In the genomic region with DNA sequence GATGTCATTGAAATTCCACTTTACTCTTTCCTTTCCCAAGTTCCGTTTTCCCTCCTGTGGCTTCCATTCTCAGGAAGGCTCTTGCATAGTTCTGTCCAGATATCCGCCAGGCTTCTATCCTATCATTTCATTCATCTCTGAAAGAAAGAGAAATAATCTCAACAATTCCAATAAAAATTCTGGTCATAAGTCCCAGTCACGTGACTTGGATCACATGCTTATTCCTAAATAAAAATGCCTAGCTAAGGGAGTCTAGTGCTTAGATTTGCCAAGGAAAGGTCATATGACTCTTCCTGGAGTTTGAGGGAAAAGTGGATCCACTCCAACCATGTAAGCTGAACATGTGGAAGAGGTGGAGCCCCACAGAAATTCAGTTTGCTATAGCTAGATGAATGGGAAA, we compare ENCODE assay signal across 23 cellular contexts.
DNase-seq lines count a peak whose midpoint lies in the region; ATAC-seq, FAIRE-seq and TF ChIP-seq lines count a peak whose summit lies in the region.
"Had no signal": no experiment of that assay in that cellular context is flagged by ENCODE, and none has a peak within 500 bp of the region (broad histone marks: within the 10 kb centered on the region; RNA-seq: fewer than 3 reads in every experiment).

No MANE protein-coding gene starts in this region.

- H4K20me1 ChIP-seq in HepG2 (ENCODE audit: insufficient read depth, low read length) (no peaks in the 10 kb centered on the region), K562 (replicated peaks; ENCODE audit: control insufficient read depth, insufficient read depth, low read length) (no peaks in the 10 kb centered on the region)
- H4K20me1 ChIP-seq: BLaER1 had no signal

- no peak for TF ChIP-seq POLR2A in HepG2 (IDR thresholded peaks at IDR 0.05; ENCODE audit: insufficient read depth in 1 of 2, low read depth in 2 of 2, low read length in 2 of 2)
- no peak for TF ChIP-seq POLR2A in right lobe of liver (IDR thresholded peaks at IDR 0.05)
- no peak for TF ChIP-seq POLR2A in K562 (conservative IDR thresholded peaks at IDR 0.05)

- TF ChIP-seq EP300 in HepG2 (IDR thresholded peaks at IDR 0.05; ENCODE audit: low read depth in 2 of 2, low read length in 2 of 2) = no peak
- no peak for TF ChIP-seq EP300 in HepG2 (CRISPR knock-in tag; IDR thresholded peaks at IDR 0.05; ENCODE audit: borderline replicate concordance)
- TF ChIP-seq EP300 in K562 (IDR thresholded peaks at IDR 0.05; ENCODE audit: low read length) = no peak

- no peaks in the 10 kb centered on the region for H3K4me1 ChIP-seq in HepG2 (ENCODE audit: insufficient read depth, low read length)
- no peaks in the 10 kb centered on the region for H3K4me1 ChIP-seq in right lobe of liver
- H3K4me1 ChIP-seq in K562 (replicated peaks in 1 of 2; ENCODE audit: control insufficient read depth in 2 of 2, insufficient read depth in 2 of 2, low read length in 2 of 2) = no peaks in the 10 kb centered on the region
- H3K4me1 ChIP-seq: A549, BLaER1 had no signal

- TF ChIP-seq RAD21 in HepG2 (CRISPR knock-in tag; IDR thresholded peaks at IDR 0.05) = no peak
- TF ChIP-seq RAD21 in K562 (CRISPR knock-in tag; conservative IDR thresholded peaks at IDR 0.05 in 1 of 2, IDR thresholded peaks at IDR 0.05 in 1 of 2) = no peak

- no peak for FAIRE-seq in HepG2 (lab: Jason Lieb, UNC)
- no peak for FAIRE-seq in K562 (lab: Jason Lieb, UNC)
- FAIRE-seq: A549, G401.6, GM12891, GM19239 had no signal

- H3K4me3 ChIP-seq in HepG2 (replicated peaks in 1 of 3; ENCODE audit: insufficient read depth in 1 of 3, low read depth in 2 of 3, low read length in 3 of 3) (no peak overlapping the region), right lobe of liver (no peak overlapping the region), K562 (no peak overlapping the region)
- H3K4me3 ChIP-seq: A549, BLaER1 had no signal

- H3K9ac ChIP-seq in HepG2 (ENCODE audit: insufficient read depth, low read depth, low read length) (no peak overlapping the region), K562 (ENCODE audit: insufficient read depth in 1 of 2, low read depth in 2 of 2, low read length in 2 of 2) (no peak overlapping the region)
- H3K9ac ChIP-seq: BLaER1 had no signal

- DNase-seq in HepG2 (ENCODE audit: low spot score) (no peak), right lobe of liver (no peak), K562 (ENCODE audit: extremely low read depth in 1 of 4, low spot score in 3 of 4) (no peak), NCI-H226 (no peak)
- DNase-seq: AML-193; C1 segment of cervical spinal cord; CD4-positive, alpha-beta memory T cell; CD4-positive, CD25-positive, alpha-beta regulatory T cell; CD8-positive, alpha-beta memory T cell; COR-L47; DMS 273 treated with DMSO at 0.1 percent for 48 hours; DMS153; DMS53; DMS79; DND-41; GF-D8 had no signal

- BruUV-seq in HepG2 (replicated peaks; lab: Mats Ljungman, UMichigan) (no TSS peak), K562 (replicated peaks; lab: Mats Ljungman, UMichigan) (no TSS peak)

- H3K9me3 ChIP-seq in HepG2 (ENCODE audit: low read length) (no peaks in the 10 kb centered on the region), right lobe of liver (no peaks in the 10 kb centered on the region), K562 (replicated peaks; ENCODE audit: control insufficient read depth, insufficient read depth, low read depth, low read length) (no peaks in the 10 kb centered on the region)
- H3K9me3 ChIP-seq: A549, BLaER1 had no signal

- WGBS in HepG2 (ENCODE audit: low lambda C conversion rate) = 55% methylated on average over 3 of the region's 3 CpGs
- 78% methylated on average over 3 of the region's 3 CpGs for WGBS in right lobe of liver (ENCODE audit: insufficient coverage, low coverage, low lambda C conversion rate, missing lambda C conversion rate)
- WGBS in K562 (ENCODE audit: insufficient coverage, low coverage, missing lambda C conversion rate) = 2% methylated on average over 3 of the region's 3 CpGs

- no peak overlapping the region for H2AFZ ChIP-seq in HepG2 (ENCODE audit: low read length)
- H2AFZ ChIP-seq in K562 (ENCODE audit: low read depth, low read length) = no peak overlapping the region

- intact Hi-C loops in HepG2 (cut with micrococcal nuclease; ENCODE audit: unreplicated experiment) = no loop called here
- intact Hi-C loops in right lobe of liver (cut with DNase I) = no loop called here
- intact Hi-C loops in K562 (cut with micrococcal nuclease) = no loop called here

- CTCF ChIA-PET in HepG2 (lab: Yijun Ruan, JAX; ENCODE audit: low intra/inter-chr PET ratio, low total read pairs) = no interaction called here
- CTCF ChIA-PET in K562 (lab: Yijun Ruan, JAX; ENCODE audit: low intra/inter-chr PET ratio) = no interaction called here

- H3K79me2 ChIP-seq in HepG2 (ENCODE audit: insufficient read depth, low read length) (no peaks in the 10 kb centered on the region), K562 (ENCODE audit: control insufficient read depth, insufficient read depth, low read length) (no peaks in the 10 kb centered on the region)

- H3K9me1 ChIP-seq in K562 (ENCODE audit: control insufficient read depth, insufficient read depth, low read length) = no peaks in the 10 kb centered on the region

- in situ Hi-C loops in HepG2 (cut with HindIII; ENCODE audit: extremely low pct_ligation_motif_present, low pct_unique_long_range_greater_than_20kb) = no loop called here
- in situ Hi-C loops in K562 (cut with MboI) = no loop called here

- ATAC-seq in HepG2 (no peak), right lobe of liver (no peak), K562 (no peak)
- no peak for ATAC-seq in activated CD4-positive, CD25-positive, alpha-beta regulatory T cell treated with anti-CD3 and anti-CD28 coated beads, Interleukin-2, amount 50 U/mL, for 24 hours
- ATAC-seq: A549 had no signal

- no peak overlapping the region for H3K27ac ChIP-seq in HepG2 (ENCODE audit: extremely low read length, insufficient read depth, low read length)
- no peak overlapping the region for H3K27ac ChIP-seq in right lobe of liver
- H3K27ac ChIP-seq in K562 (ENCODE audit: extremely low read depth, low read depth, low read length) = no peak overlapping the region
- H3K27ac ChIP-seq: 22Rv1, A549, BLaER1 had no signal

- H3K4me2 ChIP-seq in HepG2 (ENCODE audit: low read depth, low read length) = no peak overlapping the region
- H3K4me2 ChIP-seq in K562 (ENCODE audit: insufficient read depth, low read length) = no peak overlapping the region
- H3K4me2 ChIP-seq: A549, BLaER1 had no signal

- POLR2A ChIA-PET in HepG2 (lab: Yijun Ruan, JAX) (no interaction called here), K562 (lab: Yijun Ruan, JAX) (no interaction called here)

- H3K27me3 ChIP-seq in HepG2 (ENCODE audit: control insufficient read depth in 1 of 2, insufficient read depth in 2 of 2, low read length in 2 of 2) = no peaks in the 10 kb centered on the region
- no peaks in the 10 kb centered on the region for H3K27me3 ChIP-seq in right lobe of liver
- no peaks in the 10 kb centered on the region for H3K27me3 ChIP-seq in K562 (ENCODE audit: control insufficient read depth in 2 of 2, insufficient read depth in 2 of 2, low read length in 2 of 2)
- H3K27me3 ChIP-seq: BLaER1 had no signal

- TF ChIP-seq CTCF in HepG2 (CRISPR knock-in tag; IDR thresholded peaks at IDR 0.05) (no peak), right lobe of liver (IDR thresholded peaks at IDR 0.05) (no peak), K562 (IDR thresholded peaks at IDR 0.05 in 2 of 3, conservative IDR thresholded peaks at IDR 0.05 in 1 of 3; ENCODE audit: insufficient read depth in 2 of 3, low read depth in 1 of 3, low read length in 3 of 3) (no peak)

- H3K36me3 ChIP-seq in HepG2 (replicated peaks in 1 of 2; ENCODE audit: control insufficient read depth in 1 of 2, insufficient read depth in 2 of 2, low read length in 2 of 2) (no peaks in the 10 kb centered on the region), right lobe of liver (no peaks in the 10 kb centered on the region), K562 (ENCODE audit: control insufficient read depth, insufficient read depth, low read length) (no peaks in the 10 kb centered on the region)
- H3K36me3 ChIP-seq: BLaER1 had no signal

TF ChIP-seq in HepG2, 621 proteins besides CTCF, POLR2A, EP300 and RAD21 (continues in another document):
- TF ChIP-seq RAD51 (IDR thresholded peaks at IDR 0.05; ENCODE audit: borderline replicate concordance) (peak; percentile 80; the same call in 1 of the 2 replicates), LCORL (IDR thresholded peaks at IDR 0.05) (no peak), LCORL (CRISPR knock-in tag; IDR thresholded peaks at IDR 0.05) (no peak)

TF ChIP-seq in K562, 482 proteins besides CTCF, POLR2A, EP300 and RAD21 (continues in another document):
- TF ChIP-seq, protein P1, sequence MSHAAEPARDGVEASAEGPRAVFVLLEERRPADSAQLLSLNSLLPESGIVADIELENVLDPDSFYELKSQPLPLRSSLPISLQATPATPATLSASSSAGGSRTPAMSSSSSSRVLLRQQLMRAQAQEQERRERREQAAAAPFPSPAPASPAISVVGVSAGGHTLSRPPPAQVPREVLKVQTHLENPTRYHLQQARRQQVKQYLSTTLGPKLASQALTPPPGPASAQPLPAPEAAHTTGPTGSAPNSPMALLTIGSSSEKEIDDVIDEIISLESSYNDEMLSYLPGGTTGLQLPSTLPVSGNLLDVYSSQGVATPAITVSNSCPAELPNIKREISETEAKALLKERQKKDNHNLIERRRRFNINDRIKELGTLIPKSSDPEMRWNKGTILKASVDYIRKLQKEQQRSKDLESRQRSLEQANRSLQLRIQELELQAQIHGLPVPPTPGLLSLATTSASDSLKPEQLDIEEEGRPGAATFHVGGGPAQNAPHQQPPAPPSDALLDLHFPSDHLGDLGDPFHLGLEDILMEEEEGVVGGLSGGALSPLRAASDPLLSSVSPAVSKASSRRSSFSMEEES (CRISPR knock-in tag; IDR thresholded peaks at IDR 0.05) = peak; percentile 87
- TF ChIP-seq SUPT5H (IDR thresholded peaks at IDR 0.05) = no peak
- 0 out of 2 replicates have a peak, but pooled peaks have one; percentile 8 for TF ChIP-seq CBFA2T2 (conservative IDR thresholded peaks at IDR 0.05)
- TF ChIP-seq RAD51 (IDR thresholded peaks at IDR 0.05; ENCODE audit: borderline replicate concordance, low read depth) = peak; percentile 41; the same call in 1 of the 2 replicates
- TF ChIP-seq, protein P2, sequence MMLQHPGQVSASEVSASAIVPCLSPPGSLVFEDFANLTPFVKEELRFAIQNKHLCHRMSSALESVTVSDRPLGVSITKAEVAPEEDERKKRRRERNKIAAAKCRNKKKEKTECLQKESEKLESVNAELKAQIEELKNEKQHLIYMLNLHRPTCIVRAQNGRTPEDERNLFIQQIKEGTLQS (IDR thresholded peaks at IDR 0.05) = no peak
- TF ChIP-seq, protein P2 (CRISPR knock-in tag; conservative IDR thresholded peaks at IDR 0.05) = no peak
